Comparison of ENCODE assay signal across 22 cellular contexts in the genomic region with DNA sequence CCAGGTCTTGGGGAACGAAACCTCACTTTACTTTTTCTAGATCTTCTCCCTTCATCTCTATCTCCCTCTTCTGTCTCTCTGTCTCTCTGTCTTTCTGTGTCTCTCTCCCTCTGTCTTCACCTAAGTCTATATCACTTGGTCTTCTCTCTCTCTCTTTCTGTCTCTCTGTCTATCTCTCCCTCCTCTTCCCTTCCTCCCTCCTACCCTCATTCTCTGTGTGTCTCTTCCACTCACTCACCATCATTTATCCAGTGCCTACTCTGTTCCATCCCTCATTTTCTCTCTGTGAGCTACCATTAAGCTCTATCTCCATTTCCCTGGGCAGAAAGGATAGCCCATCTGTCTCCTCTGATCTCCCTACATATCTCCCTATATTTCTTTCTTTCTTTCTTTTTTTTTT. TPM values are rescaled to one million over a fixed set of nuclear protein-coding genes. Genes with fewer than 3 reads are reported as not detected.
DNase-seq lines count a peak whose midpoint lies in the region; ATAC-seq, FAIRE-seq and TF ChIP-seq lines count a peak whose summit lies in the region.
"Had no signal": no experiment of that assay in that cellular context is flagged by ENCODE, and none has a peak within 500 bp of the region (broad histone marks: within the 10 kb centered on the region; RNA-seq: fewer than 3 reads in every experiment).

No MANE protein-coding gene starts in this region.

- H4K20me1 ChIP-seq in SK-N-SH (ENCODE audit: insufficient read depth) = no peaks in the 10 kb centered on the region
- H4K20me1 ChIP-seq in GM12878 (ENCODE audit: control insufficient read depth, insufficient read depth) = no peaks in the 10 kb centered on the region

- H3K27ac ChIP-seq in SK-N-SH (ENCODE audit: low read depth in 2 of 2, low read length in 1 of 2) (no peak overlapping the region), GM12878 (ENCODE audit: control insufficient read depth, insufficient read depth) (no peak overlapping the region), transverse colon (no peak overlapping the region)
- H3K27ac ChIP-seq: Peyer's patch, SJCRH30 had no signal

- H3K4me3 ChIP-seq in SK-N-SH (ENCODE audit: low read depth in 2 of 2, low read length in 1 of 2) = no peak overlapping the region
- H3K4me3 ChIP-seq in GM12878 = no peak overlapping the region
- H3K4me3 ChIP-seq in transverse colon = no peak overlapping the region
- H3K4me3 ChIP-seq: Peyer's patch, SJCRH30 had no signal

- no peak for TF ChIP-seq RAD21 in SK-N-SH (IDR thresholded peaks at IDR 0.05; ENCODE audit: low read length)
- no peak for TF ChIP-seq RAD21 in GM12878 (IDR thresholded peaks at IDR 0.05; ENCODE audit: insufficient read depth, low read depth, low read length)

- peaks cover 0 to 4% (median 0%) of the 10 kb centered on the region in 3 donors for H3K27me3 Mint-ChIP-seq in immature natural killer cell (ENCODE audit: low read depth in 3 of 3)
- H3K27me3 Mint-ChIP-seq: B cell had no signal

- no peak overlapping the region for H3K27ac Mint-ChIP-seq in immature natural killer cell
- H3K27ac Mint-ChIP-seq: B cell, CD14-positive monocyte had no signal

- SMC1A ChIA-PET in GM12878 (lab: Charles Lee; ENCODE audit: uncharacterized antibody, unreplicated experiment) = interaction anchor here (0.9 to 1.4 kb wide), 2 partner anchors 92 to 206 kb away, joined by 3 to 4 read pairs; a partner anchor contains a TSS

- H3K4me1 ChIP-seq in SK-N-SH (ENCODE audit: control insufficient read depth in 1 of 2, insufficient read depth in 2 of 2, low read depth in 1 of 2, low read length in 1 of 2) (no peaks in the 10 kb centered on the region; a peak in 1 of 4 replicates), GM12878 (ENCODE audit: control insufficient read depth, insufficient read depth, low read length) (no peaks in the 10 kb centered on the region), transverse colon (no peaks in the 10 kb centered on the region)
- H3K4me1 ChIP-seq: Peyer's patch had no signal

- H3K4me1 Mint-ChIP-seq in immature natural killer cell = peaks cover 0 to 4% of the 10 kb centered on the region in 2 donors
- H3K4me1 Mint-ChIP-seq: CD14-positive monocyte had no signal

- no peaks in the 10 kb centered on the region for H3K9me2 ChIP-seq in SK-N-SH

- intact Hi-C loops in GM12878 (cut with micrococcal nuclease; ENCODE audit: unreplicated experiment) = no loop called here
- intact Hi-C loops in transverse colon (cut with DNase I; ENCODE audit: low total_unique reads) = no loop called here

- in situ Hi-C loops in GM13976 (cut with MboI; ENCODE audit: low sequenced_read_pairs, unreplicated experiment) = loop anchor here (25.0 kb wide), 1 partner anchor 359 kb away; a partner anchor contains a TSS
- in situ Hi-C loops in GM12878 (cut with MboI) = no loop called here
- in situ Hi-C loops in transverse colon (cut with MboI; ENCODE audit: low pct_ligation_motif_present in 1 of 4, low pct_unique_long_range_greater_than_20kb in 1 of 4, low sequenced_read_pairs in 3 of 4) = no loop called here

- TF ChIP-seq EP300 in SK-N-SH (IDR thresholded peaks at IDR 0.05; ENCODE audit: borderline replicate concordance in 1 of 2, low read depth in 1 of 2, low read length in 1 of 2) (no peak), GM12878 (IDR thresholded peaks at IDR 0.05; ENCODE audit: borderline replicate concordance in 1 of 2, control insufficient read depth in 1 of 2, low read depth in 2 of 2, low read length in 2 of 2) (no peak), transverse colon (IDR thresholded peaks at IDR 0.05; ENCODE audit: low read depth) (no peak)

- H3K9ac ChIP-seq in SK-N-SH (no peak overlapping the region), GM12878 (ENCODE audit: control insufficient read depth, insufficient read depth, low read length) (no peak overlapping the region)

- H2AFZ ChIP-seq in SK-N-SH (ENCODE audit: low read depth) (no peak overlapping the region), GM12878 (ENCODE audit: control insufficient read depth, low read depth, low read length) (no peak overlapping the region)

- no peaks in the 10 kb centered on the region for H3K9me3 Mint-ChIP-seq in immature natural killer cell
- H3K9me3 Mint-ChIP-seq: CD14-positive monocyte had no signal

- H3K27me3 ChIP-seq in SK-N-SH (ENCODE audit: insufficient read depth) = no peaks in the 10 kb centered on the region
- H3K27me3 ChIP-seq in GM12878 (replicated peaks in 1 of 2; ENCODE audit: control insufficient read depth in 2 of 2, insufficient read depth in 2 of 2, low read length in 1 of 2) = no peaks in the 10 kb centered on the region
- H3K27me3 ChIP-seq in transverse colon = peaks cover 3% of the 10 kb centered on the region
- H3K27me3 ChIP-seq: Peyer's patch, SJCRH30 had no signal

- no TSS peak for BruUV-seq in GM12878 (replicated peaks; lab: Mats Ljungman, UMichigan)

- POLR2A ChIA-PET in SK-N-SH (lab: Yijun Ruan, JAX) (no interaction called here), GM12878 (lab: Charles Lee) (no interaction called here)

- H3K79me2 ChIP-seq in SK-N-SH (ENCODE audit: insufficient read depth) (no peaks in the 10 kb centered on the region), GM12878 (ENCODE audit: control insufficient read depth, insufficient read depth, low read length) (no peaks in the 10 kb centered on the region)

- FAIRE-seq in GM12878 (lab: Jason Lieb, UNC) = no peak
- FAIRE-seq: H1 had no signal

- H3K9me3 ChIP-seq in SK-N-SH (no peaks in the 10 kb centered on the region), GM12878 (replicated peaks; ENCODE audit: control insufficient read depth, insufficient read depth, low read length) (no peaks in the 10 kb centered on the region), transverse colon (no peaks in the 10 kb centered on the region)
- H3K9me3 ChIP-seq: Peyer's patch, SJCRH30 had no signal

- H3K36me3 ChIP-seq in SK-N-SH (replicated peaks in 1 of 2; ENCODE audit: control insufficient read depth in 1 of 2, insufficient read depth in 2 of 2, low read length in 1 of 2) (no peaks in the 10 kb centered on the region), GM12878 (ENCODE audit: control insufficient read depth in 2 of 2, insufficient read depth in 2 of 2, low read length in 1 of 2) (no peaks in the 10 kb centered on the region), transverse colon (no peaks in the 10 kb centered on the region)

- TF ChIP-seq POLR2A in GM12878 (IDR thresholded peaks at IDR 0.05; ENCODE audit: low read depth, low read length) (no peak), transverse colon (IDR thresholded peaks at IDR 0.05) (peak; percentile 28)

- TF ChIP-seq CTCF in SK-N-SH (IDR thresholded peaks at IDR 0.05) (no peak), GM13976 (IDR thresholded peaks at IDR 0.05; ENCODE audit: borderline replicate concordance, control extremely low read depth, extremely low read depth, insufficient read depth, missing control alignments) (no peak), GM12878 (IDR thresholded peaks at IDR 0.05 in 2 of 3, conservative IDR thresholded peaks at IDR 0.05 in 1 of 3; ENCODE audit: control insufficient read depth in 2 of 3, extremely low read depth in 1 of 3, insufficient read depth in 1 of 3, low read depth in 3 of 3, low read length in 3 of 3) (no peak), transverse colon (IDR thresholded peaks at IDR 0.05) (no peak)

- WGBS in SK-N-SH (ENCODE audit: low lambda C conversion rate) = 63% methylated on average over 1 of the region's 1 CpG
- 70% methylated on average over 1 of the region's 1 CpG for WGBS in GM12878 (ENCODE audit: insufficient coverage, insufficient replicate concordance, low lambda C conversion rate, missing lambda C conversion rate)
- 60 to 84% methylated on average over 1 of the region's 1 CpG for WGBS in transverse colon (ENCODE audit: low coverage in 1 of 2), 2 donors

- DNase-seq in SK-N-SH (peak; percentile 26), GM13976 (ENCODE audit: low spot score) (peak; percentile 47), GM12878 (ENCODE audit: low read depth, low spot score) (no peak), transverse colon (no peak), DMS 273 (lab: John Stamatoyannopoulos, UW; ENCODE audit: unreplicated experiment) (no peak), immature natural killer cell (no peak)
- DNase-seq in activated effector memory CD4-positive, alpha-beta T cell treated with Interleukin-2 at 50 U/mL for 16 hours = no peak
- DNase-seq: DMS79, KBM-7, NCI-H1105, NCI-H146, NCI-H2029, NCI-H345, NCI-H524, NCI-H774, Peyer's patch, SJCRH30 had no signal

- ATAC-seq in SK-N-SH treated with all-trans-retinoic acid at 6 μM for 48 hours (no peak), GM12878 (no peak)

- H3K36me3 Mint-ChIP-seq in immature natural killer cell = peaks cover 0 to 3% (median 0%) of the 10 kb centered on the region in 3 donors
- H3K36me3 Mint-ChIP-seq: CD14-positive monocyte had no signal

- H3F3A ChIP-seq in SK-N-SH (replicated peaks; ENCODE audit: insufficient read depth) = no peaks in the 10 kb centered on the region

- RAD21 ChIA-PET in GM12878 (lab: Charles Lee; ENCODE audit: unreplicated experiment) = interaction anchor here (0.7 to 1.8 kb wide), 3 partner anchors 15 to 92 kb away, joined by 3 to 10 read pairs (median 3); a partner anchor contains a TSS

- H3K4me2 ChIP-seq in SK-N-SH = no peak overlapping the region
- no peak overlapping the region for H3K4me2 ChIP-seq in GM12878 (ENCODE audit: control insufficient read depth, insufficient read depth)

- H3K4me3 Mint-ChIP-seq in immature natural killer cell = no peak overlapping the region
- H3K4me3 Mint-ChIP-seq: B cell, CD14-positive monocyte had no signal

- CTCF ChIA-PET in SK-N-SH (lab: Yijun Ruan, JAX) = interaction anchor here (1.0 kb wide), 1 partner anchor 93 kb away, joined by 3 read pairs; a partner anchor contains a TSS
- CTCF ChIA-PET in GM12878 (lab: Yijun Ruan, JAX) = interaction anchor here (0.5 to 1.5 kb wide), 5 partner anchors 33 to 213 kb away, joined by 3 to 7 read pairs (median 3); a partner anchor contains a TSS

RNA-seq across cellular contexts. Expression of a gene that starts 32.2 kb away (rescaled TPM):
- polyA plus RNA-seq in SK-N-SH (2012; rRNA removed) (340 and 371 TPM in 2 replicates), GM12878 (2011; rRNA removed) (442 and 775 TPM in 2 replicates), GM12878 (2014; fragmentation: Illumina TruSeq; extraction: Trizol) (865 and 1,083 TPM in 2 replicates), GM12878 (2014; fragmentation: Nextera tagmentation; extraction: Ambion mirVana) (100 to 1,000 TPM; 156 to 460 TPM), GM12878 (2014; rRNA removed) (568 and 589 TPM in 2 replicates), GM12878 (2016; fragmentation: Nextera tagmentation; extraction: Ambion mirVana) (100 to 1,000 TPM; 253 to 257 TPM), immature natural killer cell (100 to 1,000 TPM; 127 to 166 (median 143) TPM)
- polyA plus RNA-seq in SK-N-SH (2012; cell fraction: cytosol; rRNA removed) = 248 and 314 TPM in 2 replicates
- 135 and 169 TPM in 2 replicates for polyA plus RNA-seq in SK-N-SH (2012; cell fraction: nucleus; rRNA removed)
- 50.2 and 52.7 TPM in 2 replicates for total RNA-seq in GM12878 (2013; cell fraction: nucleolus; rRNA removed)
- total RNA-seq in GM12878 (2014; rRNA removed) (323 and 343 TPM in 2 replicates), GM12878 (2014; rRNA removed; fragmentation: Illumina TruSeq; extraction: Trizol) (497 and 501 TPM in 2 replicates), GM12878 (2021) (534 and 544 TPM in 2 replicates), transverse colon (100 to 1,000 TPM in 1 of 4 donors, 10 to 100 TPM in 3; 20.6 to 107 (median 62.6) TPM)
- polyA plus RNA-seq in GM12878 (2011; ENCODE audit: low read depth) = 747 TPM
- polyA plus RNA-seq in GM12878 (2011; cell fraction: cytosol; rRNA removed) = 1,104 and 1,118 TPM in 2 replicates
- polyA plus RNA-seq in GM12878 (2011; cell fraction: nucleus; rRNA removed) = 303 and 389 TPM in 2 replicates
- polyA plus RNA-seq in GM12878 (2012) = 462 and 532 TPM in 2 replicates
- 892 and 964 TPM in 2 replicates for polyA minus RNA-seq in GM12878 (2011; rRNA and poly(A)+ RNA removed)
- 147 and 180 TPM in 2 replicates for polyA minus RNA-seq in GM12878 (2011; cell fraction: cytosol; rRNA and poly(A)+ RNA removed)
- 36.1 and 62.5 TPM in 2 replicates for polyA minus RNA-seq in GM12878 (2011; cell fraction: nucleus; rRNA and poly(A)+ RNA removed)

RNA-seq across cellular contexts. Expression of a gene that starts 44.4 kb away (rescaled TPM):
- polyA plus RNA-seq in SK-N-SH (2012; rRNA removed) (10.2 and 17.2 TPM in 2 replicates), GM12878 (2011; rRNA removed) (2.7 and 2.9 TPM in 2 replicates), GM12878 (2014; fragmentation: Illumina TruSeq; extraction: Trizol) (2.1 and 3.4 TPM in 2 replicates), GM12878 (2014; fragmentation: Nextera tagmentation; extraction: Ambion mirVana) (under 1 TPM in 1 of 2 experiments, not detected in 1; 0.07 TPM), GM12878 (2014; rRNA removed) (5.6 and 6.0 TPM in 2 replicates), GM12878 (2016; fragmentation: Nextera tagmentation; extraction: Ambion mirVana) (1 to 10 TPM; 2.9 to 4.3 TPM), immature natural killer cell (10 to 100 TPM in 2 of 3 donors, 1 to 10 TPM in 1; 6.2 to 24.8 (median 12.5) TPM)
- polyA plus RNA-seq in SK-N-SH (2012; cell fraction: cytosol; rRNA removed) = 11.4 and 17.5 TPM in 2 replicates
- polyA plus RNA-seq in SK-N-SH (2012; cell fraction: nucleus; rRNA removed) = 44.6 and 45.8 TPM in 2 replicates
- 16.4 and 22.3 TPM in 2 replicates for total RNA-seq in GM12878 (2013; cell fraction: nucleolus; rRNA removed)
- total RNA-seq in GM12878 (2014; rRNA removed) (2.9 and 3.6 TPM in 2 replicates), GM12878 (2014; rRNA removed; fragmentation: Illumina TruSeq; extraction: Trizol) (1.7 and 2.0 TPM in 2 replicates), GM12878 (2021) (8.9 and 10.2 TPM in 2 replicates), transverse colon (10 to 100 TPM; 13.3 to 16.1 (median 15.1) TPM)
- 2.7 TPM for polyA plus RNA-seq in GM12878 (2011; ENCODE audit: low read depth)
- 2.8 and 2.9 TPM in 2 replicates for polyA plus RNA-seq in GM12878 (2011; cell fraction: cytosol; rRNA removed)
- 15.8 and 19.4 TPM in 2 replicates for polyA plus RNA-seq in GM12878 (2011; cell fraction: nucleus; rRNA removed)
- polyA plus RNA-seq in GM12878 (2012) = 5.4 and 7.8 TPM in 2 replicates
- 4.2 and 8.9 TPM in 2 replicates for polyA minus RNA-seq in GM12878 (2011; rRNA and poly(A)+ RNA removed)
- 2.4 and 4.0 TPM in 2 replicates for polyA minus RNA-seq in GM12878 (2011; cell fraction: cytosol; rRNA and poly(A)+ RNA removed)
- polyA minus RNA-seq in GM12878 (2011; cell fraction: nucleus; rRNA and poly(A)+ RNA removed) = 7.5 and 11.5 TPM in 2 replicates

RNA-seq across cellular contexts. Expression of a gene that starts 56.0 kb away (rescaled TPM):
- polyA plus RNA-seq in SK-N-SH (2012; rRNA removed) (0.07 and 0.10 TPM in 2 replicates), GM12878 (2011; rRNA removed) (0.19 and 0.30 TPM in 2 replicates), GM12878 (2014; fragmentation: Illumina TruSeq; extraction: Trizol) (0.19 TPM in 1 of 2 replicates, not detected in the other), GM12878 (2014; fragmentation: Nextera tagmentation; extraction: Ambion mirVana) (under 1 TPM in 1 of 2 experiments, not detected in 1; 0.02 TPM), GM12878 (2014; rRNA removed) (0.73 and 1.0 TPM in 2 replicates), GM12878 (2016; fragmentation: Nextera tagmentation; extraction: Ambion mirVana) (under 1 TPM in 1 of 2 experiments, not detected in 1; 0.21 TPM), immature natural killer cell (under 1 TPM in 2 of 3 donors, not detected in 1; 0.36 to 0.92 TPM)
- polyA plus RNA-seq in SK-N-SH (2012; cell fraction: cytosol; rRNA removed) = 0.01 TPM in 2 replicates
- 0.18 and 0.29 TPM in 2 replicates for polyA plus RNA-seq in SK-N-SH (2012; cell fraction: nucleus; rRNA removed)
- 6.3 and 7.3 TPM in 2 replicates for total RNA-seq in GM12878 (2013; cell fraction: nucleolus; rRNA removed)
- total RNA-seq in GM12878 (2014; rRNA removed) (0.38 and 0.56 TPM in 2 replicates), GM12878 (2014; rRNA removed; fragmentation: Illumina TruSeq; extraction: Trizol) (0.41 and 0.45 TPM in 2 replicates), GM12878 (2021) (2.6 and 3.2 TPM in 2 replicates), transverse colon (1,000 to 10,000 TPM; 1,603 to 6,178 (median 2,329) TPM)
- polyA plus RNA-seq in GM12878 (2011; ENCODE audit: low read depth) = 0.20 TPM
- 0.60 and 0.77 TPM in 2 replicates for polyA plus RNA-seq in GM12878 (2011; cell fraction: cytosol; rRNA removed)
- 3.6 and 3.9 TPM in 2 replicates for polyA plus RNA-seq in GM12878 (2011; cell fraction: nucleus; rRNA removed)
- 0.70 and 1.1 TPM in 2 replicates for polyA plus RNA-seq in GM12878 (2012)
- polyA minus RNA-seq in GM12878 (2011; rRNA and poly(A)+ RNA removed) = 1.1 and 2.5 TPM in 2 replicates
- polyA minus RNA-seq in GM12878 (2011; cell fraction: cytosol; rRNA and poly(A)+ RNA removed) = 0.62 and 0.80 TPM in 2 replicates
- 1.6 and 3.2 TPM in 2 replicates for polyA minus RNA-seq in GM12878 (2011; cell fraction: nucleus; rRNA and poly(A)+ RNA removed)
- total RNA-seq: A172 had no signal

Comparison
In these comparisons a context has a peak if more than half of its experiments do, and no peak if none do; other contexts are left out.
1. DNase-seq: peak in SK-N-SH (single experiment) and GM13976 (single experiment); none in GM12878 (single experiment), transverse colon (single experiment), DMS 273 (single experiment), activated effector memory CD4-positive, alpha-beta T cell treated with Interleukin-2 at 50 U/mL for 16 hours (single experiment) and immature natural killer cell (0 of 3).